ENCODE assay signal across 1 cellular context in the genomic region with DNA sequence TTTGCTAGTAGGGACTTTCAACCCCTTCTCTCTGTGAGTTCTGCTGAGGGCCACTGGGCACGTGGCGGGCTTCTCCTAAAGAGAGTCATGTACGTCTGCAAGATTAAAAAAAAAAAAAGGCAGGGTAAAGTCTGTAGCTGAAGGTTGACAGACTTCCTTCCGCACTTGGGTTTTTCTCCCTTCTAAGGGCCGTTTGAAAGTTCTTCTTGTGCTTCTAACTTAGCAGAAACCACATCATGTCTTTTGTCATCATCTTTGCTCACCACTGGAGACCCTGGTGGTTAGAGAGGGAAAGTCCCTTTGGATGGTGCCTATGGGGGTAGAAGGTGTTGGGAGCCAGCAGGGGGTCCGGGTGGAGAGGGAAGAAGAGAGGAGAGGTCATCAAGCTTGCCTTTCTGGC.
A peak's percentile ranks its signal among the peaks of the same experiment; 100 is the strongest.
TF ChIP-seq lines count a peak whose summit lies in the region.

No MANE protein-coding gene starts in this region.

TF ChIP-seq in GM12878, 131 proteins besides CTCF, POLR2A, EP300 and RAD21 (continued from another document):
- TF ChIP-seq, protein P1, sequence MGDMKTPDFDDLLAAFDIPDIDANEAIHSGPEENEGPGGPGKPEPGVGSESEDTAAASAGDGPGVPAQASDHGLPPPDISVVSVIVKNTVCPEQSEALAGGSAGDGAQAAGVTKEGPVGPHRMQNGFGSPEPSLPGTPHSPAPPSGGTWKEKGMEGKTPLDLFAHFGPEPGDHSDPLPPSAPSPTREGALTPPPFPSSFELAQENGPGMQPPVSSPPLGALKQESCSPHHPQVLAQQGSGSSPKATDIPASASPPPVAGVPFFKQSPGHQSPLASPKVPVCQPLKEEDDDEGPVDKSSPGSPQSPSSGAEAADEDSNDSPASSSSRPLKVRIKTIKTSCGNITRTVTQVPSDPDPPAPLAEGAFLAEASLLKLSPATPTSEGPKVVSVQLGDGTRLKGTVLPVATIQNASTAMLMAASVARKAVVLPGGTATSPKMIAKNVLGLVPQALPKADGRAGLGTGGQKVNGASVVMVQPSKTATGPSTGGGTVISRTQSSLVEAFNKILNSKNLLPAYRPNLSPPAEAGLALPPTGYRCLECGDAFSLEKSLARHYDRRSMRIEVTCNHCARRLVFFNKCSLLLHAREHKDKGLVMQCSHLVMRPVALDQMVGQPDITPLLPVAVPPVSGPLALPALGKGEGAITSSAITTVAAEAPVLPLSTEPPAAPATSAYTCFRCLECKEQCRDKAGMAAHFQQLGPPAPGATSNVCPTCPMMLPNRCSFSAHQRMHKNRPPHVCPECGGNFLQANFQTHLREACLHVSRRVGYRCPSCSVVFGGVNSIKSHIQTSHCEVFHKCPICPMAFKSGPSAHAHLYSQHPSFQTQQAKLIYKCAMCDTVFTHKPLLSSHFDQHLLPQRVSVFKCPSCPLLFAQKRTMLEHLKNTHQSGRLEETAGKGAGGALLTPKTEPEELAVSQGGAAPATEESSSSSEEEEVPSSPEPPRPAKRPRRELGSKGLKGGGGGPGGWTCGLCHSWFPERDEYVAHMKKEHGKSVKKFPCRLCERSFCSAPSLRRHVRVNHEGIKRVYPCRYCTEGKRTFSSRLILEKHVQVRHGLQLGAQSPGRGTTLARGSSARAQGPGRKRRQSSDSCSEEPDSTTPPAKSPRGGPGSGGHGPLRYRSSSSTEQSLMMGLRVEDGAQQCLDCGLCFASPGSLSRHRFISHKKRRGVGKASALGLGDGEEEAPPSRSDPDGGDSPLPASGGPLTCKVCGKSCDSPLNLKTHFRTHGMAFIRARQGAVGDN (IDR thresholded peaks at IDR 0.05) = no peak
- TF ChIP-seq, protein P2, sequence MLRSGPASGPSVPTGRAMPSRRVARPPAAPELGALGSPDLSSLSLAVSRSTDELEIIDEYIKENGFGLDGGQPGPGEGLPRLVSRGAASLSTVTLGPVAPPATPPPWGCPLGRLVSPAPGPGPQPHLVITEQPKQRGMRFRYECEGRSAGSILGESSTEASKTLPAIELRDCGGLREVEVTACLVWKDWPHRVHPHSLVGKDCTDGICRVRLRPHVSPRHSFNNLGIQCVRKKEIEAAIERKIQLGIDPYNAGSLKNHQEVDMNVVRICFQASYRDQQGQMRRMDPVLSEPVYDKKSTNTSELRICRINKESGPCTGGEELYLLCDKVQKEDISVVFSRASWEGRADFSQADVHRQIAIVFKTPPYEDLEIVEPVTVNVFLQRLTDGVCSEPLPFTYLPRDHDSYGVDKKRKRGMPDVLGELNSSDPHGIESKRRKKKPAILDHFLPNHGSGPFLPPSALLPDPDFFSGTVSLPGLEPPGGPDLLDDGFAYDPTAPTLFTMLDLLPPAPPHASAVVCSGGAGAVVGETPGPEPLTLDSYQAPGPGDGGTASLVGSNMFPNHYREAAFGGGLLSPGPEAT (IDR thresholded peaks at IDR 0.05; ENCODE audit: low read depth) = no peak
- peak; percentile 24 to 40; a peak in 2 of 4 replicates for TF ChIP-seq BHLHE40 (IDR thresholded peaks at IDR 0.05; ENCODE audit: borderline replicate concordance in 1 of 2, low read depth in 2 of 2, low read length in 1 of 2)
- TF ChIP-seq SPI1 (IDR thresholded peaks at IDR 0.05; ENCODE audit: borderline replicate concordance, insufficient read depth, low read depth, low read length) = no peak
- no peak for TF ChIP-seq NFYA (IDR thresholded peaks at IDR 0.05; ENCODE audit: borderline replicate concordance, low read depth, low read length)
- peak; percentile 51; the same call in 1 of the 2 replicates for TF ChIP-seq CREB1 (IDR thresholded peaks at IDR 0.05; ENCODE audit: low read depth)
- no peak for TF ChIP-seq BCLAF1 (IDR thresholded peaks at IDR 0.05)
- no peak for TF ChIP-seq SUPT20H (IDR thresholded peaks at IDR 0.05; ENCODE audit: borderline replicate concordance, control insufficient read depth, low read depth, low read length)
- TF ChIP-seq CHD2 (IDR thresholded peaks at IDR 0.05; ENCODE audit: borderline replicate concordance, low read depth, low read length) = no peak
- TF ChIP-seq RFX5 (IDR thresholded peaks at IDR 0.05; ENCODE audit: low read depth, low read length) = no peak
- no peak for TF ChIP-seq SIX5 (IDR thresholded peaks at IDR 0.05; ENCODE audit: low read depth, low read length, severe bottlenecking)
- TF ChIP-seq SREBF2 (IDR thresholded peaks at IDR 0.05; ENCODE audit: low read length) = no peak
- TF ChIP-seq ZBTB4 (CRISPR knock-in tag; IDR thresholded peaks at IDR 0.05) = no peak
- TF ChIP-seq ATF2 (IDR thresholded peaks at IDR 0.05; ENCODE audit: low read length) = 0 out of 2 replicates have a peak, but pooled peaks have one; percentile 25
- 0 out of 2 replicates have a peak, but pooled peaks have one; percentile 16 for TF ChIP-seq TBL1XR1 (IDR thresholded peaks at IDR 0.05; ENCODE audit: low read depth, low read length)
- TF ChIP-seq CREM (IDR thresholded peaks at IDR 0.05; ENCODE audit: low read depth) = peak; percentile 70; the same call in 1 of the 2 replicates
- TF ChIP-seq BCL3 (IDR thresholded peaks at IDR 0.05; ENCODE audit: borderline replicate concordance, insufficient read depth, low read depth, low read length, poor library complexity, severe bottlenecking) = peak; percentile 64
- TF ChIP-seq FOXM1 (IDR thresholded peaks at IDR 0.05; ENCODE audit: low read depth, low read length) = no peak
- TF ChIP-seq CBFB (IDR thresholded peaks at IDR 0.05; ENCODE audit: low read depth) = peak; percentile 69
- no peak for TF ChIP-seq NFXL1 (IDR thresholded peaks at IDR 0.05; ENCODE audit: borderline replicate concordance)
- no peak for TF ChIP-seq TCF3 (IDR thresholded peaks at IDR 0.05; ENCODE audit: borderline replicate concordance, insufficient read depth, low read depth, low read length)
- TF ChIP-seq SMARCA5 (IDR thresholded peaks at IDR 0.05) = no peak
- TF ChIP-seq RUNX3 (IDR thresholded peaks at IDR 0.05; ENCODE audit: low read length) = peak; percentile 95
- 0 out of 2 replicates have a peak, but pooled peaks have one; percentile 25 for TF ChIP-seq EED (IDR thresholded peaks at IDR 0.05; ENCODE audit: low read depth)
- peak; percentile 54; the same call in 1 of the 2 replicates for TF ChIP-seq ZNF384 (IDR thresholded peaks at IDR 0.05; ENCODE audit: borderline replicate concordance, low read depth, low read length)
- no peak for TF ChIP-seq USF2 (IDR thresholded peaks at IDR 0.05; ENCODE audit: borderline replicate concordance, low read depth, low read length)
- TF ChIP-seq SRF (IDR thresholded peaks at IDR 0.05; ENCODE audit: low read depth in 2 of 2, low read length in 2 of 2) = peak in 1 of 2 experiments; percentile 82; a peak in 2 of 4 replicates
TF ChIP-seq in GM12878: peak in this region for 13.
